18 cellular contexts compared by ENCODE assay signal in genomic region chr6:52160468-52161104, GRCh38. TPM values are rescaled to one million over a fixed set of nuclear protein-coding genes. Genes with fewer than 3 reads are reported as not detected.
A peak's percentile ranks its signal among the peaks of the same experiment; 100 is the strongest.
DNase-seq lines count a peak whose midpoint lies in the region; ATAC-seq lines count a peak whose summit lies in the region.
"Had no signal": no experiment of that assay in that cellular context is flagged by ENCODE, and none has a peak within 500 bp of the region (broad histone marks: within the 10 kb centered on the region; RNA-seq: fewer than 3 reads in every experiment).

No MANE protein-coding gene starts in this region.

- no peak for DNase-seq in activated CD4-positive, CD25-positive, alpha-beta regulatory T cell (lab: John Stamatoyannopoulos, UW)
- no peak for DNase-seq in activated naive CD4-positive, alpha-beta T cell treated with anti-CD3 and anti-CD28 coated beads, Interleukin-2, amount 50 U/mL, for 72 hours (ENCODE audit: low spot score in 2 of 2)
- no peak for DNase-seq in activated naive CD4-positive, alpha-beta T cell treated with Interleukin-2 at 50 U/mL for 16 hours
- no peak for DNase-seq in activated T-helper 2 cell treated with anti-CD3 and anti-CD28 coated beads, Interferon-gamma antibody, Interleukin-2, Interleukin-4, amounts not matched to agents 10 μg/mL and 5 μg/mL and 100 μg/mL, durations not matched to agents 14 hours and 24 hours and 36 hours (ENCODE audit: low spot score)
- no peak for DNase-seq in stimulated activated naive CD8-positive, alpha-beta T cell treated with anti-CD3 and anti-CD28 coated beads, Interleukin-15, amount 100 ng/mL, for 72 hours
- DNase-seq in NCI-H524 treated with DMSO at 0.1 percent for 48 hours (lab: John Stamatoyannopoulos, UW), result no peak
- DNase-seq: 8988T, DMS 273 treated with DMSO at 0.1 percent for 48 hours, EL, MV-4-11, NCI-H1417 treated with DMSO at 0.1 percent for 48 hours, NCI-H2029 treated with DMSO at 0.1 percent for 48 hours, NCI-H510A, Peyer's patch had no signal

- H3K9me3 Mint-ChIP-seq in activated naive CD4-positive, alpha-beta T cell treated with anti-CD3 and anti-CD28 coated beads, Interleukin-2, amount 50 U/mL, for 72 hours, result peaks cover 0 to 17% of the 10 kb centered on the region in 2 donors
- H3K9me3 Mint-ChIP-seq in activated T-helper 2 cell treated with anti-CD3 and anti-CD28 coated beads, Interferon-gamma antibody, Interleukin-2, Interleukin-4, amounts not matched to agents 10 μg/mL and 5 μg/mL and 100 μg/mL, durations not matched to agents 14 hours and 24 hours and 36 hours, result peaks cover 31% of the 10 kb centered on the region
- H3K9me3 Mint-ChIP-seq in stimulated activated naive CD8-positive, alpha-beta T cell treated with anti-CD3 and anti-CD28 coated beads, Interleukin-15, amount 100 ng/mL, for 72 hours, result peaks cover 9 to 11% of the 10 kb centered on the region in 2 donors

- peaks cover 17% of the 10 kb centered on the region for H3K27me3 Mint-ChIP-seq in activated T-helper 2 cell treated with anti-CD3 and anti-CD28 coated beads, Interferon-gamma antibody, Interleukin-2, Interleukin-4, amounts not matched to agents 10 μg/mL and 5 μg/mL and 100 μg/mL, durations not matched to agents 14 hours and 24 hours and 36 hours (ENCODE audit: low read depth)
- peaks cover 50% of the 10 kb centered on the region for H3K27me3 Mint-ChIP-seq in stimulated activated naive CD8-positive, alpha-beta T cell treated with anti-CD3 and anti-CD28 coated beads, Interleukin-15, amount 100 ng/mL, for 72 hours

- intact Hi-C loops in activated T-helper 2 cell treated with anti-CD3 and anti-CD28 coated beads, Interferon-gamma antibody, Interleukin-2, Interleukin-4, amounts not matched to agents 10 μg/mL and 5 μg/mL and 100 μg/mL, durations not matched to agents 14 hours and 24 hours and 36 hours (cut with micrococcal nuclease), result loop anchor here (2.0 to 10.0 kb wide), 4 partner anchors 377 to 830 kb away; partner anchors contain the start of gene TRAM2

- ATAC-seq in activated CD4-positive, CD25-positive, alpha-beta regulatory T cell treated with anti-CD3 and anti-CD28 coated beads, Interleukin-2, amount 50 U/mL, for 24 hours, result peak; percentile 61 to 68
- peak; percentile 59 to 68 for ATAC-seq in activated naive CD4-positive, alpha-beta T cell treated with anti-CD3 and anti-CD28 coated beads, Interleukin-2, amount 50 U/mL, for 72 hours
- ATAC-seq in stimulated activated naive CD8-positive, alpha-beta T cell treated with anti-CD3 and anti-CD28 coated beads, Interleukin-15, amount 100 ng/mL, for 72 hours, result peak; percentile 47
- no peak for ATAC-seq in HG02678 (IDR thresholded peaks at IDR 0.05; ENCODE audit: unreplicated experiment)

- H3K4me3 Mint-ChIP-seq in activated T-helper 2 cell treated with anti-CD3 and anti-CD28 coated beads, Interferon-gamma antibody, Interleukin-2, Interleukin-4, amounts not matched to agents 10 μg/mL and 5 μg/mL and 100 μg/mL, durations not matched to agents 14 hours and 24 hours and 36 hours (ENCODE audit: low read depth), result no peak overlapping the region
- peak overlapping the region in 1 of 2 donors; percentile 37 for H3K4me3 Mint-ChIP-seq in stimulated activated naive CD8-positive, alpha-beta T cell treated with anti-CD3 and anti-CD28 coated beads, Interleukin-15, amount 100 ng/mL, for 72 hours
- H3K4me3 Mint-ChIP-seq: IgD-negative memory B cell had no signal

- peak overlapping the region; percentile 92 to 93 for H3K27ac Mint-ChIP-seq in activated naive CD4-positive, alpha-beta T cell treated with anti-CD3 and anti-CD28 coated beads, Interleukin-2, amount 50 U/mL, for 72 hours
- H3K27ac Mint-ChIP-seq in activated T-helper 2 cell treated with anti-CD3 and anti-CD28 coated beads, Interferon-gamma antibody, Interleukin-2, Interleukin-4, amounts not matched to agents 10 μg/mL and 5 μg/mL and 100 μg/mL, durations not matched to agents 14 hours and 24 hours and 36 hours, result peak overlapping the region; percentile 87
- no peak overlapping the region for H3K27ac Mint-ChIP-seq in stimulated activated naive CD8-positive, alpha-beta T cell treated with anti-CD3 and anti-CD28 coated beads, Interleukin-15, amount 100 ng/mL, for 72 hours
- H3K27ac Mint-ChIP-seq: IgD-negative memory B cell had no signal

- H3K36me3 Mint-ChIP-seq in activated naive CD4-positive, alpha-beta T cell treated with anti-CD3 and anti-CD28 coated beads, Interleukin-2, amount 50 U/mL, for 72 hours, result peaks cover 0 to 34% of the 10 kb centered on the region in 2 donors
- peaks cover 13% of the 10 kb centered on the region for H3K36me3 Mint-ChIP-seq in activated T-helper 2 cell treated with anti-CD3 and anti-CD28 coated beads, Interferon-gamma antibody, Interleukin-2, Interleukin-4, amounts not matched to agents 10 μg/mL and 5 μg/mL and 100 μg/mL, durations not matched to agents 14 hours and 24 hours and 36 hours (ENCODE audit: low read depth)
- H3K36me3 Mint-ChIP-seq: IgD-negative memory B cell had no signal

- H3K4me1 Mint-ChIP-seq in activated T-helper 2 cell treated with anti-CD3 and anti-CD28 coated beads, Interferon-gamma antibody, Interleukin-2, Interleukin-4, amounts not matched to agents 10 μg/mL and 5 μg/mL and 100 μg/mL, durations not matched to agents 14 hours and 24 hours and 36 hours (ENCODE audit: low read depth), result peaks cover 61% of the 10 kb centered on the region
- peaks cover 57% of the 10 kb centered on the region for H3K4me1 Mint-ChIP-seq in stimulated activated naive CD8-positive, alpha-beta T cell treated with anti-CD3 and anti-CD28 coated beads, Interleukin-15, amount 100 ng/mL, for 72 hours

RNA-seq across cellular contexts. Expression of gene IL17A, which starts 25.6 kb away (rescaled TPM):
- 1 to 10 TPM in 1 of 2 donors, under 1 TPM in 1; 0.14 to 1.3 TPM for total RNA-seq in activated naive CD4-positive, alpha-beta T cell treated with anti-CD3 and anti-CD28 coated beads, Interleukin-2, amount 50 U/mL, for 72 hours
- 0.18 TPM in 1 of 2 replicates, not detected in the other for total RNA-seq in activated T-helper 2 cell treated with anti-CD3 and anti-CD28 coated beads, Interferon-gamma antibody, Interleukin-2, Interleukin-4, amounts not matched to agents 10 μg/mL and 5 μg/mL and 100 μg/mL, durations not matched to agents 14 hours and 24 hours and 36 hours
- total RNA-seq: HT1080, Peyer's patch had no signal

Comparison
In these comparisons a context has a peak if more than half of its experiments do, and no peak if none do; other contexts are left out.
1. H3K27ac Mint-ChIP-seq: peak in activated naive CD4-positive, alpha-beta T cell treated with anti-CD3 and anti-CD28 coated beads, Interleukin-2, amount 50 U/mL, for 72 hours (2 of 2) and activated T-helper 2 cell treated with anti-CD3 and anti-CD28 coated beads, Interferon-gamma antibody, Interleukin-2, Interleukin-4, amounts not matched to agents 10 μg/mL and 5 μg/mL and 100 μg/mL, durations not matched to agents 14 hours and 24 hours and 36 hours (single experiment); none in stimulated activated naive CD8-positive, alpha-beta T cell treated with anti-CD3 and anti-CD28 coated beads, Interleukin-15, amount 100 ng/mL, for 72 hours (0 of 2).